Comparison of ENCODE assay signal across 37 cellular contexts in genomic region chr5:43900974-43901373, GRCh38.
"Had no signal": no experiment of that assay in that cellular context is flagged by ENCODE, and none has a peak within 500 bp of the region (broad histone marks: within the 10 kb centered on the region; RNA-seq: fewer than 3 reads in every experiment).

No MANE protein-coding gene starts in this region.

- H3K4me1 Mint-ChIP-seq: activated B cell treated with CpG ODN at 0.5 μM for 24 hours; activated CD4-positive, alpha-beta T cell treated with anti-CD3 and anti-CD28 coated beads, Interleukin-2, amount 10 ng/mL, durations not matched to agents 24 days and 14 days; activated naive CD8-positive, alpha-beta T cell treated with anti-CD3 and anti-CD28 coated beads for 36 hours; activated T-helper 17 cell treated with anti-CD3 and anti-CD28 coated beads, Interleukin-2, amount 50 U/mL, for 72 hours had no signal

- FAIRE-seq: astrocyte, TTC549 had no signal

- H3K36me3 ChIP-seq: adrenal gland, brain microvascular endothelial cell, breast epithelium had no signal

- H3K4me1 ChIP-seq: adrenal gland, body of pancreas, breast epithelium had no signal

- H3K9me3 ChIP-seq: adrenal gland, body of pancreas, breast epithelium had no signal

- H3K4me3 Mint-ChIP-seq: activated B cell treated with CpG ODN at 0.5 μM for 24 hours; activated CD4-positive, alpha-beta memory T cell treated with anti-CD3 and anti-CD28 coated beads for 36 hours; activated CD4-positive, alpha-beta T cell treated with anti-CD3 and anti-CD28 coated beads, Interleukin-2, amount 10 ng/mL, durations not matched to agents 24 days and 14 days; activated CD8-positive, alpha-beta T cell treated with anti-CD3 and anti-CD28 coated beads for 36 hours; activated naive CD4-positive, alpha-beta T cell treated with anti-CD3 and anti-CD28 coated beads for 36 hours; activated naive CD8-positive, alpha-beta T cell treated with anti-CD3 and anti-CD28 coated beads for 36 hours; activated T-cell treated with anti-CD3 and anti-CD28 coated beads, Interleukin-2, amount 50 U/mL, for 4 hours; activated T-cell treated with anti-CD3 and anti-CD28 coated beads, Interleukin-2, amount 50 U/mL, for 72 hours; activated T-helper 1 cell treated with anti-CD3 and anti-CD28 coated beads, Interleukin-12 subunit alpha, Interleukin-12 subunit beta, Interleukin-2, Interleukin-4 antibody, amounts not matched to agents 30 ng/mL and 10 ng/mL and 1 ng/mL, durations not matched to agents 14 hours and 24 hours and 36 hours; activated T-helper 17 cell treated with anti-CD3 and anti-CD28 coated beads, Interleukin-2, amount 50 U/mL, for 72 hours; T-helper 1 cell treated with Interleukin-12 subunit alpha and Interleukin-12 subunit beta and Interleukin-4 antibody, amounts not matched to agents 30 μg/mL and 1 μg/mL, for 36 hours; T-helper 2 cell treated with Interferon-gamma antibody and Interleukin-4, amounts not matched to agents 5 μg/mL and 100 μg/mL, for 36 hours had no signal

- H3K27me3 ChIP-seq: adrenal gland, body of pancreas, brain microvascular endothelial cell, breast epithelium had no signal

- H3K4me3 ChIP-seq: adrenal gland, body of pancreas, breast epithelium had no signal

- DNase-seq: activated B cell treated with CpG ODN at 0.5 μM for 24 hours; activated CD4-positive, alpha-beta memory T cell treated with anti-CD3 and anti-CD28 coated beads for 36 hours; activated CD4-positive, alpha-beta T cell treated with anti-CD3 and anti-CD28 coated beads for 4 hours; activated CD4-positive, alpha-beta T cell treated with anti-CD3 and anti-CD28 coated beads, Interleukin-2, amount 10 ng/mL, durations not matched to agents 24 days and 14 days; activated CD4-positive, alpha-beta T cell treated with anti-CD3 and anti-CD28 coated beads, Interleukin-2, amount 50 U/mL, for 1 hour; activated CD4-positive, alpha-beta T cell treated with anti-CD3 and anti-CD28 coated beads, Interleukin-2, amount 50 U/mL, for 4 hours; activated CD4-positive, CD25-positive, alpha-beta regulatory T cell treated with anti-CD3 and anti-CD28 coated beads, Interleukin-2, amount 50 U/mL, for 72 hours; activated CD8-positive, alpha-beta memory T cell treated with anti-CD3 and anti-CD28 coated beads, Interleukin-2, amount 50 U/mL, for 4 hours; activated CD8-positive, alpha-beta T cell treated with anti-CD3 and anti-CD28 coated beads for 36 hours; activated effector memory CD4-positive, alpha-beta T cell treated with anti-CD3 and anti-CD28 coated beads, Interleukin-2, amount 50 U/mL, for 16 hours; activated gamma-delta T cell treated with Interleukin-2 at 50 U/mL for 16 hours; activated naive CD4-positive, alpha-beta T cell; activated naive CD4-positive, alpha-beta T cell treated with anti-CD3 and anti-CD28 coated beads for 36 hours; activated naive CD4-positive, alpha-beta T cell treated with anti-CD3 and anti-CD28 coated beads, Interleukin-2, amount 50 U/mL, for 16 hours; activated naive CD8-positive, alpha-beta T cell treated with anti-CD3 and anti-CD28 coated beads for 36 hours; activated T-cell treated with anti-CD3 and anti-CD28 coated beads for 4 hours; activated T-cell treated with anti-CD3 and anti-CD28 coated beads, Interleukin-2, amount 50 U/mL, for 1 hour; activated T-cell treated with anti-CD3 and anti-CD28 coated beads, Interleukin-2, amount 50 U/mL, for 4 hours; activated T-cell treated with anti-CD3 and anti-CD28 coated beads, Interleukin-2, amount 50 U/mL, for 72 hours; adrenal gland; amniotic stem cell; aorta; body of pancreas; brain microvascular endothelial cell; central memory CD4-positive, alpha-beta T cell; T-helper 1 cell; T-helper 2 cell; T-helper 9 cell had no signal

- ATAC-seq: activated CD8-positive, alpha-beta T cell treated with anti-CD3 and anti-CD28 coated beads for 36 hours; activated naive CD4-positive, alpha-beta T cell treated with anti-CD3 and anti-CD28 coated beads, Interleukin-2, amount 50 U/mL, for 72 hours; activated T-cell treated with anti-CD3 and anti-CD28 coated beads, Interleukin-2, amount 50 U/mL, for 4 hours; activated T-cell treated with anti-CD3 and anti-CD28 coated beads, Interleukin-2, amount 50 U/mL, for 72 hours; activated T-helper 17 cell treated with anti-CD3 and anti-CD28 coated beads, Interleukin-2, amount 50 U/mL, for 72 hours; body of pancreas had no signal

- H3K27ac ChIP-seq: adrenal gland, body of pancreas, brain microvascular endothelial cell, breast epithelium, VCaP had no signal

- H3K36me3 Mint-ChIP-seq: activated CD4-positive, alpha-beta memory T cell treated with anti-CD3 and anti-CD28 coated beads for 36 hours; activated naive CD4-positive, alpha-beta T cell treated with anti-CD3 and anti-CD28 coated beads, Interleukin-2, amount 50 U/mL, for 72 hours; activated naive CD8-positive, alpha-beta T cell treated with anti-CD3 and anti-CD28 coated beads for 36 hours had no signal

- H3K9me3 Mint-ChIP-seq: activated CD4-positive, alpha-beta memory T cell treated with anti-CD3 and anti-CD28 coated beads for 36 hours; activated CD4-positive, alpha-beta T cell treated with anti-CD3 and anti-CD28 coated beads, Interleukin-2, amount 10 ng/mL, durations not matched to agents 24 days and 14 days; activated CD8-positive, alpha-beta T cell treated with anti-CD3 and anti-CD28 coated beads for 36 hours; activated T-helper 1 cell treated with anti-CD3 and anti-CD28 coated beads, Interleukin-12 subunit alpha, Interleukin-12 subunit beta, Interleukin-2, Interleukin-4 antibody, amounts not matched to agents 30 ng/mL and 10 ng/mL and 1 ng/mL, durations not matched to agents 14 hours and 24 hours and 36 hours; activated T-helper 17 cell treated with anti-CD3 and anti-CD28 coated beads, Interleukin-2, amount 50 U/mL, for 72 hours; T-helper 1 cell treated with Interleukin-12 subunit alpha and Interleukin-12 subunit beta and Interleukin-4 antibody, amounts not matched to agents 30 μg/mL and 1 μg/mL, for 36 hours; T-helper 2 cell treated with Interferon-gamma antibody and Interleukin-4, amounts not matched to agents 5 μg/mL and 100 μg/mL, for 36 hours had no signal

- H3K27me3 Mint-ChIP-seq: activated B cell treated with CpG ODN at 0.5 μM for 24 hours; activated CD4-positive, alpha-beta memory T cell treated with anti-CD3 and anti-CD28 coated beads for 36 hours; activated CD4-positive, alpha-beta T cell treated with anti-CD3 and anti-CD28 coated beads, Interleukin-2, amount 10 ng/mL, durations not matched to agents 24 days and 14 days; activated CD8-positive, alpha-beta T cell treated with anti-CD3 and anti-CD28 coated beads for 36 hours; activated naive CD8-positive, alpha-beta T cell treated with anti-CD3 and anti-CD28 coated beads for 36 hours; activated T-helper 17 cell treated with anti-CD3 and anti-CD28 coated beads, Interleukin-2, amount 50 U/mL, for 72 hours had no signal

- H3K27ac Mint-ChIP-seq: activated B cell treated with CpG ODN at 0.5 μM for 24 hours; activated CD4-positive, alpha-beta memory T cell treated with anti-CD3 and anti-CD28 coated beads for 36 hours; activated CD4-positive, alpha-beta T cell treated with anti-CD3 and anti-CD28 coated beads, Interleukin-2, amount 10 ng/mL, durations not matched to agents 24 days and 14 days; activated CD8-positive, alpha-beta T cell treated with anti-CD3 and anti-CD28 coated beads for 36 hours; activated naive CD4-positive, alpha-beta T cell treated with anti-CD3 and anti-CD28 coated beads for 36 hours; activated naive CD4-positive, alpha-beta T cell treated with anti-CD3 and anti-CD28 coated beads, Interleukin-2, amount 50 U/mL, for 72 hours; activated naive CD8-positive, alpha-beta T cell treated with anti-CD3 and anti-CD28 coated beads for 36 hours; activated T-cell treated with anti-CD3 and anti-CD28 coated beads, Interleukin-2, amount 50 U/mL, for 72 hours; activated T-helper 1 cell treated with anti-CD3 and anti-CD28 coated beads, Interleukin-12 subunit alpha, Interleukin-12 subunit beta, Interleukin-2, Interleukin-4 antibody, amounts not matched to agents 30 ng/mL and 10 ng/mL and 1 ng/mL, durations not matched to agents 14 hours and 24 hours and 36 hours; activated T-helper 17 cell treated with anti-CD3 and anti-CD28 coated beads, Interleukin-2, amount 50 U/mL, for 72 hours; T-helper 1 cell treated with Interleukin-12 subunit alpha and Interleukin-12 subunit beta and Interleukin-4 antibody, amounts not matched to agents 30 μg/mL and 1 μg/mL, for 36 hours; T-helper 2 cell treated with Interferon-gamma antibody and Interleukin-4, amounts not matched to agents 5 μg/mL and 100 μg/mL, for 36 hours had no signal
